ENCODE assay signal across 32 cellular contexts in the genomic region with DNA sequence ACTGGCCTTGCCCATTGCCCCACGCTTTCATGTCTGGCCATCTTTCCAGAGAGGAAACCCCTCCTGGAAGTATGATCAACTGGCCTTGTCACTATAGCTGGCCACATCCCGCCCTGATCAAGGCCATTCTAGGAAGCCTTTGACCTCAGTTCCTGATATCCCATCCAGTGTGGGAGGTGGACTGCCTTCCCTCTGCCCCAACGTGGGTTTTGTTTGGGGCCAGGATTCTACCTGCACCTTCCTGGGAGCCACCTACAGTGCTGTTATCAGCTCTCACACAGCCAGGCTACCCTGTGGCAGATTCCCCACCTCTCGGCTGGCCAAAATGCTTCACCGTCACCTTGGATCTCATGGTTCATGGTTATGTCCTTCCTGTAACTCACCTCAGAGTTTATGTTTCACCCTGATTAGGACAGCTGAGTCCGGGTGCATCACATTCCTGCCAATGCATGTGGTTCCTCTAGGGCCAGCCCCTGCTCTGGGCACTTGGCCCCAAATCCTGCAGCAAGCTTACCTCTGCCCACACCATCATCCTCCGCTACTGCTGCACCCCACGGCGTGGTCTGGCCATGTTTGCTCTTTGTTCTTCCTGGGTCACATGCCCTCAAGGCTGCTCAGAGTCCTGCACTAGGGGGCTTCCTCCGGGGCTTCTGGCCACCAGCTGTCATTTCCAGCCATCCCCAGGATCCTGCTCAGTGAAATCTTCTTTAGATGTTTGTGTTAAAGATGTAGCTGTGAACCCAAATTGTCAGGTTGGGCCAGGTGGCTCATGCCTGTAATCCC. TPM values are rescaled to one million over a fixed set of nuclear protein-coding genes. Genes with fewer than 3 reads are reported as not detected.
"Had no signal": no experiment of that assay in that cellular context is flagged by ENCODE, and none has a peak within 500 bp of the region (broad histone marks: within the 10 kb centered on the region; RNA-seq: fewer than 3 reads in every experiment).

No MANE protein-coding gene starts in this region.

- DNase-seq: activated CD4-positive, alpha-beta memory T cell treated with anti-CD3 and anti-CD28 coated beads, Interleukin-2, amount 10 ng/mL, durations not matched to agents 7 days and 5 days; activated CD4-positive, alpha-beta T cell treated with anti-CD3 and anti-CD28 coated beads for 1 hour; activated CD4-positive, alpha-beta T cell treated with anti-CD3 and anti-CD28 coated beads for 48 hours; activated CD4-positive, CD25-positive, alpha-beta regulatory T cell; activated effector memory CD4-positive, alpha-beta T cell treated with Interleukin-2 at 50 U/mL for 16 hours; activated naive CD4-positive, alpha-beta T cell treated with anti-CD3 and anti-CD28 coated beads, Interleukin-2, amount 10 ng/mL, durations not matched to agents 7 days and 5 days; activated naive CD8-positive, alpha-beta T cell treated with anti-CD3 and anti-CD28 coated beads, Interleukin-2, amount 50 U/mL, for 24 hours; activated T-cell treated with anti-CD3 and anti-CD28 coated beads, Interleukin-2, amount 50 U/mL, for 48 hours; anterior cingulate cortex; central memory CD4-positive, alpha-beta T cell; IMR-90; NCI-H1092 treated with DMSO at 0.1 percent for 48 hours; NCI-H1417; NCI-H146; NCI-H187; NCI-H2029 treated with DMSO at 0.1 percent for 48 hours; NCI-H2107; NCI-H2171; NCI-H2227 treated with DMSO at 0.1 percent for 48 hours; NCI-H446 treated with DMSO at 0.1 percent for 48 hours; NCI-H524; NCI-H69; NCI-H82; SHP77; SK-N-SH; T-cell; T-helper 2 cell; T-helper 9 cell had no signal

- ATAC-seq: activated naive CD8-positive, alpha-beta T cell treated with anti-CD3 and anti-CD28 coated beads, Interleukin-2, amount 50 U/mL, for 24 hours; K562; Panc1; T-cell had no signal

- H3K36me3 ChIP-seq: SJSA1 had no signal

- H3K27ac ChIP-seq: SJSA1 had no signal

- H3K9me3 ChIP-seq: SJSA1, SK-N-SH had no signal

- H3K9ac ChIP-seq: SK-N-SH had no signal

- FAIRE-seq: bronchial epithelial cell, K562 had no signal

- H3K4me1 ChIP-seq: SJSA1 had no signal

- H3K4me2 ChIP-seq: SK-N-SH had no signal

- H3K27me3 ChIP-seq: SJSA1 had no signal

- H3K4me3 ChIP-seq: K562, SJSA1 had no signal

RNA-seq across cellular contexts. Expression of a gene that starts 24.2 kb away (rescaled TPM):
- total RNA-seq: activated CD4-positive, alpha-beta memory T cell treated with anti-CD3 and anti-CD28 coated beads, Interleukin-2, amount 10 ng/mL, durations not matched to agents 7 days and 5 days had no signal
